ENCODE assay signal across 29 cellular contexts in genomic region chr1:147201276-147201675, GRCh38. TPM values are rescaled to one million over a fixed set of nuclear protein-coding genes. Genes with fewer than 3 reads are reported as not detected.
DNase-seq lines count a peak whose midpoint lies in the region; ATAC-seq, FAIRE-seq and TF ChIP-seq lines count a peak whose summit lies in the region.
"Had no signal": no experiment of that assay in that cellular context is flagged by ENCODE, and none has a peak within 500 bp of the region (broad histone marks: within the 10 kb centered on the region; RNA-seq: fewer than 3 reads in every experiment).

No MANE protein-coding gene starts in this region.

- H3K36me3 ChIP-seq in K562 (ENCODE audit: control insufficient read depth, insufficient read depth, low read length) (no peaks in the 10 kb centered on the region), HepG2 (replicated peaks in 1 of 2; ENCODE audit: control insufficient read depth in 1 of 2, insufficient read depth in 2 of 2, low read length in 2 of 2) (peaks cover 10 to 31% of the 10 kb centered on the region in 2 experiments)
- H3K36me3 ChIP-seq: vagina, WERI-Rb-1 had no signal

- H3K4me2 ChIP-seq in K562 (ENCODE audit: insufficient read depth, low read length) (no peak overlapping the region), HepG2 (ENCODE audit: low read depth, low read length) (no peak overlapping the region)
- H3K4me2 ChIP-seq: KMS-11 had no signal

- BruUV-seq in K562 (replicated peaks; lab: Mats Ljungman, UMichigan) (no TSS peak), HepG2 (replicated peaks; lab: Mats Ljungman, UMichigan) (no TSS peak)

- no peak for TF ChIP-seq POLR2A in K562 (conservative IDR thresholded peaks at IDR 0.05)
- peak in 1 of 2 experiments; percentile 20; a peak in 1 of 4 replicates for TF ChIP-seq POLR2A in HepG2 (IDR thresholded peaks at IDR 0.05; ENCODE audit: insufficient read depth in 1 of 2, low read depth in 2 of 2, low read length in 2 of 2)

- H3K9ac ChIP-seq in K562 (ENCODE audit: insufficient read depth in 1 of 2, low read depth in 2 of 2, low read length in 2 of 2) (no peak overlapping the region), HepG2 (ENCODE audit: insufficient read depth, low read depth, low read length) (no peak overlapping the region)
- H3K9ac ChIP-seq: KMS-11 had no signal

- ATAC-seq in K562 (no peak), HepG2 (peak; percentile 13; the same call in 1 of the 3 replicates), HG02610 (IDR thresholded peaks at IDR 0.05; ENCODE audit: unreplicated experiment) (no peak)
- ATAC-seq: activated naive CD4-positive, alpha-beta T cell treated with anti-CD3 and anti-CD28 coated beads, Interleukin-2, amount 50 U/mL, for 72 hours; left ventricle myocardium superior; pancreas; right cardiac atrium had no signal

- intact Hi-C loops in K562 (cut with micrococcal nuclease), result no loop called here
- intact Hi-C loops in HepG2 (cut with micrococcal nuclease; ENCODE audit: unreplicated experiment), result loop anchor here (5.0 kb wide), 1 partner anchor 36 kb away; no protein-coding TSS in a partner anchor

- FAIRE-seq in K562 (lab: Jason Lieb, UNC), result no peak
- FAIRE-seq in HepG2 (lab: Jason Lieb, UNC), result no peak
- FAIRE-seq: astrocyte, pancreas had no signal

- in situ Hi-C loops in ACHN (cut with HindIII; ENCODE audit: low pct_ligation_motif_present, low pct_unique_long_range_greater_than_20kb, low sequenced_read_pairs) (no loop called here), K562 (cut with MboI) (no loop called here), HepG2 (cut with HindIII; ENCODE audit: extremely low pct_ligation_motif_present, low pct_unique_long_range_greater_than_20kb) (no loop called here)

- TF ChIP-seq RAD21 in K562 (CRISPR knock-in tag; conservative IDR thresholded peaks at IDR 0.05 in 1 of 2, IDR thresholded peaks at IDR 0.05 in 1 of 2) (no peak), HepG2 (CRISPR knock-in tag; IDR thresholded peaks at IDR 0.05) (no peak)

- 2% methylated on average over 4 of the region's 4 CpGs for WGBS in K562 (ENCODE audit: insufficient coverage, low coverage, missing lambda C conversion rate)
- WGBS in HepG2 (ENCODE audit: low lambda C conversion rate), result 95% methylated on average over 4 of the region's 4 CpGs

- H3K27ac ChIP-seq in K562 (ENCODE audit: extremely low read depth, low read depth, low read length) (no peak overlapping the region), HepG2 (ENCODE audit: extremely low read length, insufficient read depth, low read length) (no peak overlapping the region)
- H3K27ac ChIP-seq: epithelial cell of prostate, KMS-11, pancreas, vagina, WERI-Rb-1 had no signal

- H3K4me1 ChIP-seq in K562 (replicated peaks in 1 of 2; ENCODE audit: control insufficient read depth in 2 of 2, insufficient read depth in 2 of 2, low read length in 2 of 2), result no peaks in the 10 kb centered on the region
- H3K4me1 ChIP-seq in HepG2 (ENCODE audit: insufficient read depth, low read length), result no peaks in the 10 kb centered on the region
- H3K4me1 ChIP-seq: vagina had no signal

- H3K79me2 ChIP-seq in K562 (ENCODE audit: control insufficient read depth, insufficient read depth, low read length) (no peaks in the 10 kb centered on the region), HepG2 (ENCODE audit: insufficient read depth, low read length) (no peaks in the 10 kb centered on the region)

- H3K4me3 ChIP-seq in K562, result no peak overlapping the region
- no peak overlapping the region for H3K4me3 ChIP-seq in HepG2 (replicated peaks in 1 of 3; ENCODE audit: insufficient read depth in 1 of 3, low read depth in 2 of 3, low read length in 3 of 3)
- H3K4me3 ChIP-seq: pancreas, vagina had no signal

- no peak for TF ChIP-seq CTCF in K562 (IDR thresholded peaks at IDR 0.05 in 2 of 3, conservative IDR thresholded peaks at IDR 0.05 in 1 of 3; ENCODE audit: insufficient read depth in 2 of 3, low read depth in 1 of 3, low read length in 3 of 3)
- TF ChIP-seq CTCF in HepG2 (CRISPR knock-in tag; IDR thresholded peaks at IDR 0.05), result no peak

- H3K9me3 ChIP-seq in K562 (replicated peaks; ENCODE audit: control insufficient read depth, insufficient read depth, low read depth, low read length) (no peaks in the 10 kb centered on the region), HepG2 (ENCODE audit: low read length) (peaks cover 6% of the 10 kb centered on the region; the same call in 1 of the 2 replicates)
- H3K9me3 ChIP-seq: pancreas, vagina had no signal

- CTCF ChIA-PET in K562 (lab: Yijun Ruan, JAX; ENCODE audit: low intra/inter-chr PET ratio) (no interaction called here), HepG2 (lab: Yijun Ruan, JAX; ENCODE audit: low intra/inter-chr PET ratio, low total read pairs) (no interaction called here)

- DNase-seq in ACHN, result peak; percentile 64
- DNase-seq in LHCN-M2 (ENCODE audit: low read depth), result peak; percentile 41
- DNase-seq in K562 (ENCODE audit: extremely low read depth in 1 of 4, low spot score in 3 of 4), result no peak
- no peak for DNase-seq in HepG2 (ENCODE audit: low spot score)
- no peak for DNase-seq in GOT3 (lab: John Stamatoyannopoulos, UW)
- no peak for DNase-seq in SKM-1 treated with dmso at 0.1 percent for 144 hours (lab: John Stamatoyannopoulos, UW; ENCODE audit: unreplicated experiment)
- DNase-seq in NCI-H1092 (lab: John Stamatoyannopoulos, UW), result no peak
- DNase-seq: activated CD4-positive, alpha-beta T cell treated with anti-CD3 and anti-CD28 coated beads, Interleukin-2, amount 50 U/mL, for 4 hours; C1 segment of cervical spinal cord; Calu3; cerebellar nuclear complex; foreskin fibroblast; HCEC 1CT; left ventricle myocardium superior; midbrain; NCI-H1092 treated with DMSO at 0.1 percent for 48 hours; NCI-H2029 treated with DMSO at 0.1 percent for 48 hours; NCI-H2227 treated with DMSO at 0.1 percent for 48 hours; NCI-H748 treated with DMSO at 0.1 percent for 48 hours; pancreas; right cardiac atrium; stimulated activated naive CD4-positive, alpha-beta T cell treated with Interleukin-2 at 50 U/mL for 16 hours; WERI-Rb-1 had no signal

- TF ChIP-seq EP300 in K562 (IDR thresholded peaks at IDR 0.05; ENCODE audit: low read length) (no peak), HepG2 (IDR thresholded peaks at IDR 0.05; ENCODE audit: low read depth in 2 of 2, low read length in 2 of 2) (no peak), HepG2 (CRISPR knock-in tag; IDR thresholded peaks at IDR 0.05; ENCODE audit: borderline replicate concordance) (no peak)

- POLR2A ChIA-PET in K562 (lab: Yijun Ruan, JAX) (interaction anchor here (0.8 to 1.5 kb wide), 2 partner anchors 9 to 11 kb away, joined by 3 to 5 read pairs; no protein-coding TSS in a partner anchor), HepG2 (lab: Yijun Ruan, JAX) (interaction anchor here (1.0 to 3.4 kb wide), 4 partner anchors 10 to 46 kb away, joined by 3 to 16 read pairs (median 8); partner anchors contain the start of gene CHD1L)

- no peaks in the 10 kb centered on the region for H3K9me1 ChIP-seq in K562 (ENCODE audit: control insufficient read depth, insufficient read depth, low read length)

- H3K27me3 ChIP-seq in K562 (ENCODE audit: control insufficient read depth in 2 of 2, insufficient read depth in 2 of 2, low read length in 2 of 2), result peaks cover 0 to 8% of the 10 kb centered on the region in 2 experiments; a peak in 3 of 5 replicates
- H3K27me3 ChIP-seq in HepG2 (ENCODE audit: control insufficient read depth in 1 of 2, insufficient read depth in 2 of 2, low read length in 2 of 2), result no peaks in the 10 kb centered on the region
- H3K27me3 ChIP-seq: pancreas, vagina had no signal

- H4K20me1 ChIP-seq in K562 (replicated peaks; ENCODE audit: control insufficient read depth, insufficient read depth, low read length) (no peaks in the 10 kb centered on the region), HepG2 (ENCODE audit: insufficient read depth, low read length) (no peaks in the 10 kb centered on the region; the same call in 1 of the 2 replicates)

- H2AFZ ChIP-seq in K562 (ENCODE audit: low read depth, low read length) (no peak overlapping the region), HepG2 (ENCODE audit: low read length) (no peak overlapping the region)

RNA-seq across cellular contexts. Expression of gene FMO5, which starts 23.9 kb away (rescaled TPM):
- total RNA-seq in LHCN-M2 (2014; rRNA removed), result 0.38 and 2.1 TPM in 2 replicates
- polyA plus RNA-seq in LHCN-M2 (2012), result 0.77 TPM
- total RNA-seq in K562 (2011; cell fraction: chromatin; rRNA removed; ENCODE audit: low replicate concordance), result not detected in 2 replicates
- 0.17 TPM in 1 of 2 replicates, not detected in the other for total RNA-seq in K562 (2011; cell fraction: nucleolus; rRNA removed)
- total RNA-seq in K562 (2011; cell fraction: nucleoplasm; rRNA removed), result 0.22 TPM in 1 of 2 replicates, not detected in the other
- 0.08 TPM in 1 of 2 replicates, not detected in the other for total RNA-seq in K562 (2014; rRNA removed)
- 0.22 and 0.51 TPM in 2 replicates for total RNA-seq in K562 (2014; rRNA removed; fragmentation: Illumina TruSeq; extraction: Trizol)
- total RNA-seq in K562 (2015; rRNA removed; fragmentation: Illumina TruSeq; extraction: Trizol), result 0.60 and 0.69 TPM in 2 replicates
- 0.22 and 0.25 TPM in 2 replicates for total RNA-seq in K562 (2021)
- polyA plus RNA-seq in K562 (2011; rRNA removed), result 0.11 and 0.13 TPM in 2 replicates
- not detected in 2 replicates for polyA plus RNA-seq in K562 (2011; cell fraction: cytosol; rRNA removed)
- polyA plus RNA-seq in K562 (2011; cell fraction: nucleus; rRNA removed), result 0.13 and 0.29 TPM in 2 replicates
- polyA plus RNA-seq in K562 (2012), result 0.52 and 0.57 TPM in 2 replicates
- 0.29 and 0.40 TPM in 2 replicates for polyA plus RNA-seq in K562 (2014; fragmentation: Illumina TruSeq; extraction: Trizol)
- under 1 TPM; 0.11 to 0.15 TPM for polyA plus RNA-seq in K562 (2014; fragmentation: Nextera tagmentation; extraction: Ambion mirVana)
- 0.04 and 0.16 TPM in 2 replicates for polyA plus RNA-seq in K562 (2014; rRNA removed)
- 0.09 TPM in 1 of 2 replicates, not detected in the other for polyA minus RNA-seq in K562 (2011; rRNA and poly(A)+ RNA removed)
- not detected in 2 replicates for polyA minus RNA-seq in K562 (2011; cell fraction: cytosol; rRNA and poly(A)+ RNA removed)
- polyA minus RNA-seq in K562 (2011; cell fraction: nucleus; rRNA and poly(A)+ RNA removed), result 0.11 and 0.27 TPM in 2 replicates
- 48.2 and 59.5 TPM in 2 replicates for total RNA-seq in HepG2 (2016; rRNA removed; fragmentation: Illumina TruSeq; extraction: Trizol)
- total RNA-seq in HepG2 (2016; cell fraction: cytosol; rRNA removed; fragmentation: Illumina TruSeq; extraction: Trizol; ENCODE audit: low read depth), result 6.8 and 6.9 TPM in 2 replicates
- 49.0 and 63.7 TPM in 2 replicates for total RNA-seq in HepG2 (2016; cell fraction: insoluble cytoplasmic fraction; rRNA removed; fragmentation: Illumina TruSeq; extraction: Trizol)
- 11.1 and 12.7 TPM in 2 replicates for total RNA-seq in HepG2 (2016; cell fraction: membrane; rRNA removed; fragmentation: Illumina TruSeq; extraction: Trizol)
- 47.7 and 49.9 TPM in 2 replicates for total RNA-seq in HepG2 (2016; cell fraction: nucleus; rRNA removed; fragmentation: Illumina TruSeq; extraction: Trizol)
- polyA plus RNA-seq in HepG2 (2011; rRNA removed), result 149 and 155 TPM in 2 replicates
- polyA plus RNA-seq in HepG2 (2011; cell fraction: cytosol; rRNA removed), result 56.2 and 104 TPM in 2 replicates
- 198 and 259 TPM in 2 replicates for polyA plus RNA-seq in HepG2 (2011; cell fraction: nucleus; rRNA removed)
- polyA plus RNA-seq in HepG2 (2012), result 240 and 305 TPM in 2 replicates
- 1.7 and 1.8 TPM in 2 replicates for polyA plus RNA-seq in HepG2 (2016; cell fraction: cytosol; fragmentation: Illumina TruSeq; extraction: Trizol; ENCODE audit: low read depth)
- 40.5 and 43.0 TPM in 2 replicates for polyA plus RNA-seq in HepG2 (2016; cell fraction: insoluble cytoplasmic fraction; fragmentation: Illumina TruSeq; extraction: Trizol; ENCODE audit: low read depth)
- polyA plus RNA-seq in HepG2 (2016; cell fraction: membrane; fragmentation: Illumina TruSeq; extraction: Trizol; ENCODE audit: low read depth), result 4.7 TPM in 2 replicates
- polyA plus RNA-seq in HepG2 (2016; cell fraction: nucleus; fragmentation: Illumina TruSeq; extraction: Trizol; ENCODE audit: insufficient read depth, low read depth), result 48.3 and 48.5 TPM in 2 replicates
- 82.4 TPM in 1 of 2 replicates, not detected in the other for polyA minus RNA-seq in HepG2 (2011; rRNA and poly(A)+ RNA removed; ENCODE audit: low replicate concordance)
- 87.4 and 116 TPM in 2 replicates for polyA minus RNA-seq in HepG2 (2011; cell fraction: cytosol; rRNA and poly(A)+ RNA removed)
- 369 and 460 TPM in 2 replicates for polyA minus RNA-seq in HepG2 (2011; cell fraction: nucleus; rRNA and poly(A)+ RNA removed)

RNA-seq across cellular contexts. Expression of gene PRKAB2, which starts 29.0 kb away (rescaled TPM):
- total RNA-seq in LHCN-M2 (2014; rRNA removed) (7.8 and 9.9 TPM in 2 replicates), K562 (2014; rRNA removed) (5.5 and 7.7 TPM in 2 replicates), K562 (2014; rRNA removed; fragmentation: Illumina TruSeq; extraction: Trizol) (9.6 and 10.0 TPM in 2 replicates), K562 (2015; rRNA removed; fragmentation: Illumina TruSeq; extraction: Trizol) (6.5 and 7.9 TPM in 2 replicates), K562 (2021) (8.6 and 8.9 TPM in 2 replicates), HepG2 (2016; rRNA removed; fragmentation: Illumina TruSeq; extraction: Trizol) (43.3 and 44.0 TPM in 2 replicates)
- polyA plus RNA-seq in LHCN-M2 (2012), result 3.4 TPM
- 14.2 and 26.6 TPM in 2 replicates for total RNA-seq in K562 (2011; cell fraction: chromatin; rRNA removed; ENCODE audit: low replicate concordance)
- 10.5 and 12.4 TPM in 2 replicates for total RNA-seq in K562 (2011; cell fraction: nucleolus; rRNA removed)
- 20.8 and 36.7 TPM in 2 replicates for total RNA-seq in K562 (2011; cell fraction: nucleoplasm; rRNA removed)
- polyA plus RNA-seq in K562 (2011; rRNA removed) (20.6 and 20.8 TPM in 2 replicates), K562 (2014; fragmentation: Illumina TruSeq; extraction: Trizol) (10.5 and 11.4 TPM in 2 replicates), K562 (2014; fragmentation: Nextera tagmentation; extraction: Ambion mirVana) (1 to 10 TPM; 2.3 to 4.0 TPM), K562 (2014; rRNA removed) (7.8 and 7.9 TPM in 2 replicates), HepG2 (2011; rRNA removed) (97.3 and 118 TPM in 2 replicates)
- 5.2 and 9.3 TPM in 2 replicates for polyA plus RNA-seq in K562 (2011; cell fraction: cytosol; rRNA removed)
- 37.0 and 57.7 TPM in 2 replicates for polyA plus RNA-seq in K562 (2011; cell fraction: nucleus; rRNA removed)
- 5.3 and 18.1 TPM in 2 replicates for polyA plus RNA-seq in K562 (2012)
- 10.4 and 11.6 TPM in 2 replicates for polyA minus RNA-seq in K562 (2011; rRNA and poly(A)+ RNA removed)
- 3.3 and 4.2 TPM in 2 replicates for polyA minus RNA-seq in K562 (2011; cell fraction: cytosol; rRNA and poly(A)+ RNA removed)
- 12.8 and 18.7 TPM in 2 replicates for polyA minus RNA-seq in K562 (2011; cell fraction: nucleus; rRNA and poly(A)+ RNA removed)
- 5.9 and 6.7 TPM in 2 replicates for total RNA-seq in HepG2 (2016; cell fraction: cytosol; rRNA removed; fragmentation: Illumina TruSeq; extraction: Trizol; ENCODE audit: low read depth)
- 40.9 and 45.3 TPM in 2 replicates for total RNA-seq in HepG2 (2016; cell fraction: insoluble cytoplasmic fraction; rRNA removed; fragmentation: Illumina TruSeq; extraction: Trizol)
- 23.1 and 25.7 TPM in 2 replicates for total RNA-seq in HepG2 (2016; cell fraction: membrane; rRNA removed; fragmentation: Illumina TruSeq; extraction: Trizol)
- 86.1 and 92.6 TPM in 2 replicates for total RNA-seq in HepG2 (2016; cell fraction: nucleus; rRNA removed; fragmentation: Illumina TruSeq; extraction: Trizol)
- 34.7 and 49.1 TPM in 2 replicates for polyA plus RNA-seq in HepG2 (2011; cell fraction: cytosol; rRNA removed)
- polyA plus RNA-seq in HepG2 (2011; cell fraction: nucleus; rRNA removed), result 185 and 187 TPM in 2 replicates
- 51.4 and 62.8 TPM in 2 replicates for polyA plus RNA-seq in HepG2 (2012)
- 5.5 and 5.6 TPM in 2 replicates for polyA plus RNA-seq in HepG2 (2016; cell fraction: cytosol; fragmentation: Illumina TruSeq; extraction: Trizol; ENCODE audit: low read depth)
- 32.6 and 34.9 TPM in 2 replicates for polyA plus RNA-seq in HepG2 (2016; cell fraction: insoluble cytoplasmic fraction; fragmentation: Illumina TruSeq; extraction: Trizol; ENCODE audit: low read depth)
- 15.9 and 16.3 TPM in 2 replicates for polyA plus RNA-seq in HepG2 (2016; cell fraction: membrane; fragmentation: Illumina TruSeq; extraction: Trizol; ENCODE audit: low read depth)
- 108 and 114 TPM in 2 replicates for polyA plus RNA-seq in HepG2 (2016; cell fraction: nucleus; fragmentation: Illumina TruSeq; extraction: Trizol; ENCODE audit: insufficient read depth, low read depth)
- 16.7 and 59.0 TPM in 2 replicates for polyA minus RNA-seq in HepG2 (2011; rRNA and poly(A)+ RNA removed; ENCODE audit: low replicate concordance)
- 29.4 and 33.7 TPM in 2 replicates for polyA minus RNA-seq in HepG2 (2011; cell fraction: cytosol; rRNA and poly(A)+ RNA removed)
- polyA minus RNA-seq in HepG2 (2011; cell fraction: nucleus; rRNA and poly(A)+ RNA removed), result 158 and 185 TPM in 2 replicates

RNA-seq across cellular contexts. Expression of gene CHD1L, which starts 41.2 kb away (rescaled TPM):
- total RNA-seq in LHCN-M2 (2014; rRNA removed), result 33.3 and 35.4 TPM in 2 replicates
- polyA plus RNA-seq in LHCN-M2 (2012), result 22.3 TPM
- 63.2 and 127 TPM in 2 replicates for total RNA-seq in K562 (2011; cell fraction: chromatin; rRNA removed; ENCODE audit: low replicate concordance)
- 24.7 and 31.3 TPM in 2 replicates for total RNA-seq in K562 (2011; cell fraction: nucleolus; rRNA removed)
- 38.4 and 43.6 TPM in 2 replicates for total RNA-seq in K562 (2011; cell fraction: nucleoplasm; rRNA removed)
- 48.0 and 50.0 TPM in 2 replicates for total RNA-seq in K562 (2014; rRNA removed)
- 66.4 and 70.5 TPM in 2 replicates for total RNA-seq in K562 (2014; rRNA removed; fragmentation: Illumina TruSeq; extraction: Trizol)
- 56.7 and 59.1 TPM in 2 replicates for total RNA-seq in K562 (2015; rRNA removed; fragmentation: Illumina TruSeq; extraction: Trizol)
- total RNA-seq in K562 (2021), result 55.3 and 59.3 TPM in 2 replicates
- polyA plus RNA-seq in K562 (2011; rRNA removed), result 60.4 and 93.3 TPM in 2 replicates
- 19.1 and 31.4 TPM in 2 replicates for polyA plus RNA-seq in K562 (2011; cell fraction: cytosol; rRNA removed)
- 75.8 and 85.1 TPM in 2 replicates for polyA plus RNA-seq in K562 (2011; cell fraction: nucleus; rRNA removed)
- 39.4 and 46.9 TPM in 2 replicates for polyA plus RNA-seq in K562 (2012)
- 51.8 and 57.5 TPM in 2 replicates for polyA plus RNA-seq in K562 (2014; fragmentation: Illumina TruSeq; extraction: Trizol)
- polyA plus RNA-seq in K562 (2014; fragmentation: Nextera tagmentation; extraction: Ambion mirVana), result 10 to 100 TPM; 25.0 to 38.9 TPM
- 64.6 and 66.2 TPM in 2 replicates for polyA plus RNA-seq in K562 (2014; rRNA removed)
- polyA minus RNA-seq in K562 (2011; rRNA and poly(A)+ RNA removed), result 55.1 and 62.4 TPM in 2 replicates
- polyA minus RNA-seq in K562 (2011; cell fraction: cytosol; rRNA and poly(A)+ RNA removed), result 19.7 and 29.3 TPM in 2 replicates
- 29.9 and 37.3 TPM in 2 replicates for polyA minus RNA-seq in K562 (2011; cell fraction: nucleus; rRNA and poly(A)+ RNA removed)
- 111 and 123 TPM in 2 replicates for total RNA-seq in HepG2 (2016; rRNA removed; fragmentation: Illumina TruSeq; extraction: Trizol)
- 70.0 and 76.6 TPM in 2 replicates for total RNA-seq in HepG2 (2016; cell fraction: cytosol; rRNA removed; fragmentation: Illumina TruSeq; extraction: Trizol; ENCODE audit: low read depth)
- total RNA-seq in HepG2 (2016; cell fraction: insoluble cytoplasmic fraction; rRNA removed; fragmentation: Illumina TruSeq; extraction: Trizol), result 108 and 120 TPM in 2 replicates
- 74.5 and 80.2 TPM in 2 replicates for total RNA-seq in HepG2 (2016; cell fraction: membrane; rRNA removed; fragmentation: Illumina TruSeq; extraction: Trizol)
- total RNA-seq in HepG2 (2016; cell fraction: nucleus; rRNA removed; fragmentation: Illumina TruSeq; extraction: Trizol), result 92.1 and 105 TPM in 2 replicates
- 63.3 and 74.3 TPM in 2 replicates for polyA plus RNA-seq in HepG2 (2011; rRNA removed)
- 34.0 and 48.4 TPM in 2 replicates for polyA plus RNA-seq in HepG2 (2011; cell fraction: cytosol; rRNA removed)
- 72.3 and 87.3 TPM in 2 replicates for polyA plus RNA-seq in HepG2 (2011; cell fraction: nucleus; rRNA removed)
- polyA plus RNA-seq in HepG2 (2012), result 53.4 and 77.3 TPM in 2 replicates
- polyA plus RNA-seq in HepG2 (2016; cell fraction: cytosol; fragmentation: Illumina TruSeq; extraction: Trizol; ENCODE audit: low read depth), result 18.7 and 22.7 TPM in 2 replicates
- polyA plus RNA-seq in HepG2 (2016; cell fraction: insoluble cytoplasmic fraction; fragmentation: Illumina TruSeq; extraction: Trizol; ENCODE audit: low read depth), result 97.8 and 98.0 TPM in 2 replicates
- 37.9 and 38.5 TPM in 2 replicates for polyA plus RNA-seq in HepG2 (2016; cell fraction: membrane; fragmentation: Illumina TruSeq; extraction: Trizol; ENCODE audit: low read depth)
- 151 TPM in 2 replicates for polyA plus RNA-seq in HepG2 (2016; cell fraction: nucleus; fragmentation: Illumina TruSeq; extraction: Trizol; ENCODE audit: insufficient read depth, low read depth)
- 21.2 and 30.6 TPM in 2 replicates for polyA minus RNA-seq in HepG2 (2011; rRNA and poly(A)+ RNA removed; ENCODE audit: low replicate concordance)
- polyA minus RNA-seq in HepG2 (2011; cell fraction: cytosol; rRNA and poly(A)+ RNA removed), result 40.8 and 41.2 TPM in 2 replicates
- polyA minus RNA-seq in HepG2 (2011; cell fraction: nucleus; rRNA and poly(A)+ RNA removed), result 103 and 116 TPM in 2 replicates

Comparison
In these comparisons a context has a peak if more than half of its experiments do, and no peak if none do; other contexts are left out.
1. DNase-seq: peak in ACHN (single experiment) and LHCN-M2 (single experiment); none in K562 (0 of 4), HepG2 (single experiment), GOT3 (single experiment), SKM-1 treated with dmso at 0.1 percent for 144 hours (single experiment) and NCI-H1092 (single experiment).